Comparison of ENCODE assay signal across 24 cellular contexts in genomic region chr16:83960521-83961249, GRCh38. TPM values are rescaled to one million over a fixed set of nuclear protein-coding genes. Genes with fewer than 3 reads are reported as not detected.
"Had no signal": no experiment of that assay in that cellular context is flagged by ENCODE, and none has a peak within 500 bp of the region (broad histone marks: within the 10 kb centered on the region; RNA-seq: fewer than 3 reads in every experiment).

No MANE protein-coding gene starts in this region.

- H3K9me3 ChIP-seq: SK-N-SH had no signal

- H3K4me3 ChIP-seq: K562 had no signal

- DNase-seq: Kasumi-1, MM.1S, NCI-H1092 treated with DMSO at 0.1 percent for 48 hours, NCI-H1436, NCI-H1694, NCI-H1930, NCI-H2081, NCI-H2107, NCI-H2171, NCI-H226, NCI-H446, NCI-H510A, NCI-H524 treated with DMSO at 0.1 percent for 48 hours, NCI-H69, NCI-H774, RPMI8226, SIG-M5, SK-N-SH, SW 1271 had no signal

- H3K4me2 ChIP-seq: KMS-11, SK-N-SH had no signal

- ATAC-seq: K562 had no signal

- H3K27ac ChIP-seq: KMS-11 had no signal

RNA-seq across cellular contexts. Expression of gene NECAB2, which starts 7.4 kb away (rescaled TPM):
- total RNA-seq: HT1080, K562, M059J, SK-MEL-5 had no signal
